In the genomic region with DNA sequence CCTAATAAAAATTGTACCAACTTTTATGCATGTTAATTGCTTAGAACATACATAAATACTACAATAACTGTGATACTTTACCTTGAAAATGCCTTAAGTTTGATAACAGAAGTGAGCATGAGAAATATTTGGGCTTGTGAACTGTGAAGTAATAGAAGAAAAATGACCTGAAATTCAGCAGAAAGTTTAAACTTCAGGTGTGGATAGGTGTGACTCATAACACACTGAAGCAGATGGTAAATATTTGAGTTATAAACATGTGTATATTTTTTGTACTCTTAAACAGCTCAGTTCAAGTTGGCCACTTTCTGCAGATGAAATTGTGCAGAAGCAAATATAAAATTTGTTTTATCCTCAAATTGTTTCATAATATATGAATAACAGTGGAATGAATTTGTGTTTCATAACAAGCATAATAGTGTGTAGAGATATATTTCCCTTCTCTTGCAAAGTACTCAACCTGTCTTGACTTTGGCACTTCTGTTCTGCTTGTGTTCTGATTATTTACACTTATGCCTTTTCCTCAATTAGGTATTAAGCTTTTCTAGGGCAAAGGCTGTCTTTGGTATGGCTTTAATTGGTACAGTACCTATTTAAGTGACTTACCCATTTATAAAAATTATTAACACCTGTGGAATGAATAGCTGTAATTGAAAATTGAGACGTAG, we compare ENCODE assay signal across 27 cellular contexts.
"Had no signal": no experiment of that assay in that cellular context is flagged by ENCODE, and none has a peak within 500 bp of the region (broad histone marks: within the 10 kb centered on the region; RNA-seq: fewer than 3 reads in every experiment).

No MANE protein-coding gene starts in this region.

- H3K27me3 ChIP-seq: hepatocyte, right atrium auricular region, right lobe of liver, stomach, testis, thyroid gland, transverse colon, upper lobe of left lung, vagina had no signal

- H3K4me1 Mint-ChIP-seq: memory B cell; naive thymus-derived CD8-positive, alpha-beta T cell; neural crest cell; stimulated activated naive B cell treated with anti-CD40 and anti-IgM and Interleukin-4, amounts not matched to agents 10 μg/mL and 1 μg/mL and 100 μg/mL, for 72 hours had no signal

- H3K4me2 ChIP-seq: hepatocyte had no signal

- H3K36me3 ChIP-seq: left ventricle myocardium inferior, right atrium auricular region, right lobe of liver, stomach, thyroid gland, transverse colon, upper lobe of left lung, vagina had no signal

- DNase-seq: islet precursor cell; kidney glomerular epithelial cell; left cardiac atrium; left ventricle myocardium inferior; midbrain; naive thymus-derived CD8-positive, alpha-beta T cell; nucleus accumbens; right lobe of liver; stimulated activated CD4-positive, alpha-beta T cell treated with anti-CD3 and anti-CD28 coated beads, Interleukin-12 subunit alpha, Interleukin-12 subunit beta, amount 100 ng/mL, for 4 hours; stimulated activated CD4-positive, alpha-beta T cell treated with anti-CD3 and anti-CD28 coated beads, Interleukin-15, amount 100 ng/mL, for 24 hours; stimulated activated CD4-positive, alpha-beta T cell treated with anti-CD3 and anti-CD28 coated beads, Interleukin-2, amount 100 ng/mL, for 24 hours; stimulated activated CD4-positive, alpha-beta T cell treated with anti-CD3 and anti-CD28 coated beads, Interleukin-4, amount 100 ng/mL, for 1 hour; stimulated activated naive B cell treated with anti-CD40 and anti-IgM and Interleukin-4, amounts not matched to agents 10 μg/mL and 1 μg/mL and 100 μg/mL, for 72 hours; stimulated activated naive CD8-positive, alpha-beta T cell treated with anti-CD3 and anti-CD28 coated beads, Interleukin-15, Interleukin-2, amounts not matched to agents 100 U/mL and 50 U/mL, for 24 hours; stomach; testis; thyroid gland; transverse colon; upper lobe of left lung had no signal

- H3K9me3 ChIP-seq: left ventricle myocardium inferior, right atrium auricular region, right lobe of liver, stomach, testis, thyroid gland, transverse colon, upper lobe of left lung, vagina had no signal

- H2AFZ ChIP-seq: hepatocyte, parathyroid adenoma had no signal

- H3K27ac Mint-ChIP-seq: memory B cell; nephron; progenitor cell of endocrine pancreas; stimulated activated naive B cell treated with anti-CD40 and anti-IgM and Interleukin-4, amounts not matched to agents 10 μg/mL and 1 μg/mL and 100 μg/mL, for 72 hours had no signal

- H3K9me3 Mint-ChIP-seq: nephron; neural crest cell; stimulated activated naive B cell treated with anti-CD40 and anti-IgM and Interleukin-4, amounts not matched to agents 10 μg/mL and 1 μg/mL and 100 μg/mL, for 72 hours had no signal

- ATAC-seq: left cardiac atrium; naive thymus-derived CD8-positive, alpha-beta T cell; right lobe of liver; stimulated activated naive B cell treated with anti-CD40 and anti-IgM and Interleukin-4, amounts not matched to agents 10 μg/mL and 1 μg/mL and 100 μg/mL, for 72 hours; stimulated activated naive CD8-positive, alpha-beta T cell treated with anti-CD3 and anti-CD28 coated beads, Interleukin-15, Interleukin-2, amounts not matched to agents 100 U/mL and 50 U/mL, for 24 hours had no signal

- H3K4me3 ChIP-seq: hepatocyte, left ventricle myocardium inferior, right atrium auricular region, right lobe of liver, stomach, testis, thyroid gland, transverse colon, upper lobe of left lung, vagina had no signal

- H3K9ac ChIP-seq: parathyroid adenoma had no signal

- H3K36me3 Mint-ChIP-seq: memory B cell; naive thymus-derived CD8-positive, alpha-beta T cell; stimulated activated naive B cell treated with anti-CD40 and anti-IgM and Interleukin-4, amounts not matched to agents 10 μg/mL and 1 μg/mL and 100 μg/mL, for 72 hours had no signal

- H3K4me1 ChIP-seq: left ventricle myocardium inferior, parathyroid adenoma, right atrium auricular region, right lobe of liver, testis, upper lobe of left lung, vagina had no signal

- H3K4me3 Mint-ChIP-seq: memory B cell; naive thymus-derived CD8-positive, alpha-beta T cell; nephron; neural crest cell; stimulated activated naive B cell treated with anti-CD40 and anti-IgM and Interleukin-4, amounts not matched to agents 10 μg/mL and 1 μg/mL and 100 μg/mL, for 72 hours had no signal

- H3K79me2 ChIP-seq: hepatocyte, parathyroid adenoma had no signal

- H3K27ac ChIP-seq: hepatocyte, left ventricle myocardium inferior, parathyroid adenoma, right atrium auricular region, right lobe of liver, stomach, testis, thyroid gland, upper lobe of left lung, vagina had no signal

- H3K27me3 Mint-ChIP-seq: progenitor cell of endocrine pancreas; stimulated activated naive B cell treated with anti-CD40 and anti-IgM and Interleukin-4, amounts not matched to agents 10 μg/mL and 1 μg/mL and 100 μg/mL, for 72 hours had no signal
